ENCODE assay signal across 24 cellular contexts in the genomic region with DNA sequence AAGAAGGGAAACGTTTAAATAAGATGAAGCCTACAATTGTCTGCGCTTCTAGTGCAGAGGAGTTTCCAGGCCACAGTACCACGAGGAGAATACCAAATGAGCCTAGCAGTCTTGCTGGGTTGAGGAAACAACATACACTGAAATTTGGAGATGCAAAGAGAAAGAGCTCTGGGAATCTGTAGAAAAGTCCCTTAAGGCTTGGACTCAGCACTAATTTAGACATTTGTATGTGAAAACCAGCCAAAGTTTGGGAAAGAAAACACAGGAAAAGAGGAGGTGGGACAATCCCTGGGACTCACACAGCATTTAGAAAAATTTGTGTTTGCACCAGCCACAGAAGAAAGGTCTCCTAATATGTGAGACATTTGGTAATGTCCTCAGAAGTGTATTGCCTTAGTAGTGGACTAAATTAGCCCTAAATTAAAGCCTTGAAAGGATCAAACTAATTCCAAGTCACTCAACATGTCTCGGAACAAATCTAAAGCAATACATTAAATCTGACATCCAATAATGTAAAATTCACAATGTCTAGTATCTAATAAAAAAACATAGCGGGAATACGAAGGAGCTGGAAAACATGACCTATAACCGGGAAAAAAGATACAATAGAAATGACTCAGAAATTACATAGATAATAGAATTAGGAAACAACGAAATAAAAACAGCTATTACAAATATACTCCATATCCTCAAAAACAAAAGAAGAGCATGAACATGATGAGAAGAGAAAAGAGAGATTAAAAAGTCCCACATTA.
"Had no signal": no experiment of that assay in that cellular context is flagged by ENCODE, and none has a peak within 500 bp of the region (broad histone marks: within the 10 kb centered on the region; RNA-seq: fewer than 3 reads in every experiment).

No MANE protein-coding gene starts in this region.

- FAIRE-seq: endometrium had no signal

- H3K79me2 ChIP-seq: hepatocyte had no signal

- ATAC-seq: foreskin keratinocyte; left colon; left ventricle myocardium superior; naive thymus-derived CD4-positive, alpha-beta T cell; psoas muscle; stimulated activated effector memory CD8-positive, alpha-beta T cell treated with anti-CD3 and anti-CD28 coated beads, Interleukin-12 subunit alpha, Interleukin-12 subunit beta, amount 100 ng/mL, for 72 hours; upper lobe of right lung had no signal

- H3K4me3 ChIP-seq: coronary artery, esophagus squamous epithelium, hepatocyte, lung, psoas muscle, right lobe of liver, testis, tibial nerve, upper lobe of right lung had no signal

- H2AFZ ChIP-seq: hepatocyte had no signal

- H3K4me2 ChIP-seq: hepatocyte had no signal

- H3K4me1 Mint-ChIP-seq: nephron progenitor cell had no signal

- H3K27me3 ChIP-seq: esophagus squamous epithelium, foreskin keratinocyte, hepatocyte, right lobe of liver, testis, tibial nerve, upper lobe of right lung had no signal

- H3K9me3 Mint-ChIP-seq: naive thymus-derived CD4-positive, alpha-beta T cell; stimulated activated effector memory CD8-positive, alpha-beta T cell treated with anti-CD3 and anti-CD28 coated beads, Interleukin-12 subunit alpha, Interleukin-12 subunit beta, amount 100 ng/mL, for 72 hours had no signal

- H3K36me3 ChIP-seq: esophagus squamous epithelium, right lobe of liver, tibial nerve, upper lobe of right lung had no signal

- H3K27ac ChIP-seq: coronary artery, epithelial cell of prostate, esophagus squamous epithelium, foreskin keratinocyte, hepatocyte, psoas muscle, right lobe of liver, testis, tibial nerve, upper lobe of right lung had no signal

- H3K4me1 ChIP-seq: esophagus squamous epithelium, foreskin keratinocyte, psoas muscle, right lobe of liver had no signal

- H3K36me3 Mint-ChIP-seq: naive thymus-derived CD4-positive, alpha-beta T cell; stimulated activated effector memory CD8-positive, alpha-beta T cell treated with anti-CD3 and anti-CD28 coated beads, Interleukin-12 subunit alpha, Interleukin-12 subunit beta, amount 100 ng/mL, for 72 hours had no signal

- H3K27ac Mint-ChIP-seq: naive thymus-derived CD4-positive, alpha-beta T cell; nephron progenitor cell; stimulated activated effector memory CD8-positive, alpha-beta T cell treated with anti-CD3 and anti-CD28 coated beads, Interleukin-12 subunit alpha, Interleukin-12 subunit beta, amount 100 ng/mL, for 72 hours had no signal

- H3K9me3 ChIP-seq: esophagus squamous epithelium, psoas muscle, right lobe of liver, testis, tibial nerve, upper lobe of right lung had no signal

- H3K4me3 Mint-ChIP-seq: naive thymus-derived CD4-positive, alpha-beta T cell; nephron progenitor cell; stimulated activated effector memory CD8-positive, alpha-beta T cell treated with anti-CD3 and anti-CD28 coated beads, Interleukin-12 subunit alpha, Interleukin-12 subunit beta, amount 100 ng/mL, for 72 hours had no signal

- DNase-seq: effector memory CD4-positive, alpha-beta T cell; esophagus squamous epithelium; foreskin keratinocyte; head of caudate nucleus; left colon; left ventricle myocardium superior; mesendoderm; naive thymus-derived CD4-positive, alpha-beta T cell; nephron progenitor cell; psoas muscle; retina; right lobe of liver; stimulated activated CD4-positive, alpha-beta T cell treated with anti-CD3 and anti-CD28 coated beads, Interleukin-4, amount 100 ng/mL, for 1 hour; stimulated activated CD8-positive, alpha-beta memory T cell treated with anti-CD3 and anti-CD28 coated beads, Interleukin-4, amount 100 ng/mL, for 48 hours; stimulated activated naive CD8-positive, alpha-beta T cell treated with anti-CD3 and anti-CD28 coated beads, Interleukin-15, Interleukin-2, amounts not matched to agents 100 U/mL and 50 U/mL, for 24 hours; testis; upper lobe of right lung had no signal
